ENCODE assay signal across 22 cellular contexts in the genomic region with DNA sequence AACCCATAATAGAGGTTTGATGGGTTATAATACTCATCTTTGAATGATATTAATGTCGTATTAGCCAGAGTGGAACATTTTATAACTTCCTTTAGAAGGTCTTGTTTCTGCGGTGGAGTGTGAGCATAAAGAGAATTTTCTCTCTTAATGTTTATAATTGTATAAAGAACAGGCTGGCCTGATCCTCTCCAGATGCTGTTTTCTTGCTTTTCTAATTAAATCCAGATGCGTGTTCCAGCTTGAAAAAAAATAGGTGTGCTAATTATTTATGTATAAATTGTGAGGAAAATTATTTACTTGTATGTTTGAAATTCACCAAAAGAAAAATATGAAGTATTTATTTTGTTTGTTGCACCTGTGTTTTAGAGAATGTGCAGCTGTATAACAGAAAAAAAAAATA.
"Had no signal": no experiment of that assay in that cellular context is flagged by ENCODE, and none has a peak within 500 bp of the region (broad histone marks: within the 10 kb centered on the region; RNA-seq: fewer than 3 reads in every experiment).

No MANE protein-coding gene starts in this region.

- ATAC-seq: gastrocnemius medialis; natural killer cell; psoas muscle; right cardiac atrium; stimulated activated memory B cell treated with anti-CD40 and anti-IgM and Interleukin-4, amounts not matched to agents 10 μg/mL and 1 μg/mL and 100 μg/mL, for 72 hours; upper lobe of right lung had no signal

- H3K4me3 ChIP-seq: dorsolateral prefrontal cortex, esophagus muscularis mucosa, gastrocnemius medialis, lung, ovary, psoas muscle, sigmoid colon, spleen, thoracic aorta, transverse colon, upper lobe of right lung had no signal

- H3K4me1 ChIP-seq: esophagus muscularis mucosa, gastrocnemius medialis, psoas muscle, sigmoid colon, spleen, transverse colon, upper lobe of right lung, uterus had no signal

- H3K27ac ChIP-seq: dorsolateral prefrontal cortex, esophagus muscularis mucosa, gastrocnemius medialis, ovary, psoas muscle, sigmoid colon, spleen, thoracic aorta, transverse colon, upper lobe of right lung, uterus had no signal

- H3K27me3 ChIP-seq: dorsolateral prefrontal cortex, esophagus muscularis mucosa, gastrocnemius medialis, ovary, sigmoid colon, spleen, transverse colon, upper lobe of right lung, uterus had no signal

- H3K36me3 ChIP-seq: esophagus muscularis mucosa, gastrocnemius medialis, ovary, sigmoid colon, spleen, thoracic aorta, transverse colon, upper lobe of right lung, uterus had no signal

- DNase-seq: cortex of kidney; dorsolateral prefrontal cortex; effector CD4-positive, alpha-beta T cell; endodermal cell; gastrocnemius medialis; head of caudate nucleus; natural killer cell; occipital lobe; ovary; posterior cingulate gyrus; psoas muscle; right cardiac atrium; sigmoid colon; spleen; stimulated activated CD4-positive, alpha-beta T cell treated with anti-CD3 and anti-CD28 coated beads, Interleukin-4, amount 100 ng/mL, for 4 hours; transverse colon; upper lobe of right lung; uterus had no signal

- H3K9me3 ChIP-seq: esophagus muscularis mucosa, gastrocnemius medialis, ovary, psoas muscle, sigmoid colon, thoracic aorta, transverse colon, upper lobe of right lung, uterus had no signal
